In genomic region chr3:125220681-125221429, GRCh38 we compare ENCODE assay signal across 19 cellular contexts. TPM values are rescaled to one million over a fixed set of nuclear protein-coding genes. Genes with fewer than 3 reads are reported as not detected.
DNase-seq lines count a peak whose midpoint lies in the region; ATAC-seq lines count a peak whose summit lies in the region.
"Had no signal": no experiment of that assay in that cellular context is flagged by ENCODE, and none has a peak within 500 bp of the region (broad histone marks: within the 10 kb centered on the region; RNA-seq: fewer than 3 reads in every experiment).

No MANE protein-coding gene starts in this region.

- no peak overlapping the region for H3K4me3 Mint-ChIP-seq in activated T-helper 17 cell treated with anti-CD3 and anti-CD28 coated beads, Interleukin-2, amount 50 U/mL, for 72 hours
- H3K4me3 Mint-ChIP-seq: neural crest cell had no signal

- peak; percentile 22 for DNase-seq in AG08396 (ENCODE audit: low spot score)
- DNase-seq in ELR (ENCODE audit: low read depth) = peak; percentile 28
- DNase-seq in left kidney (ENCODE audit: low read depth, low spot score) = peak; percentile 58
- DNase-seq in SW 1271 (lab: John Stamatoyannopoulos, UW) = no peak
- no peak for DNase-seq in GDM1 (lab: John Stamatoyannopoulos, UW)
- DNase-seq: activated naive CD4-positive, alpha-beta T cell treated with Interleukin-2 at 50 U/mL for 16 hours; BE2C; effector CD8-positive, alpha-beta T cell; gastrocnemius medialis; mammary epithelial cell; NCI-H1436; NCI-H446; right cardiac atrium; stimulated activated CD8-positive, alpha-beta memory T cell treated with anti-CD3 and anti-CD28 coated beads, Interleukin-4, amount 100 ng/mL, for 48 hours; transverse colon had no signal

- peak; percentile 43 for ATAC-seq in activated T-helper 17 cell treated with anti-CD3 and anti-CD28 coated beads, Interleukin-2, amount 50 U/mL, for 72 hours (replicated peaks)
- no peak for ATAC-seq in HG03354 (IDR thresholded peaks at IDR 0.05; ENCODE audit: poor library complexity, severe bottlenecking, unreplicated experiment)
- ATAC-seq in GM18873 (IDR thresholded peaks at IDR 0.05; ENCODE audit: low FRiP score, unreplicated experiment) = no peak
- ATAC-seq: gastrocnemius medialis had no signal

- H3K9me3 Mint-ChIP-seq in activated T-helper 17 cell treated with anti-CD3 and anti-CD28 coated beads, Interleukin-2, amount 50 U/mL, for 72 hours = no peaks in the 10 kb centered on the region
- H3K9me3 Mint-ChIP-seq: neural crest cell had no signal

- H3K36me3 Mint-ChIP-seq in activated T-helper 17 cell treated with anti-CD3 and anti-CD28 coated beads, Interleukin-2, amount 50 U/mL, for 72 hours (ENCODE audit: low read depth) = no peaks in the 10 kb centered on the region

- H3K4me1 Mint-ChIP-seq in activated T-helper 17 cell treated with anti-CD3 and anti-CD28 coated beads, Interleukin-2, amount 50 U/mL, for 72 hours = peaks cover 4% of the 10 kb centered on the region
- H3K4me1 Mint-ChIP-seq: neural crest cell had no signal

- H3K27ac Mint-ChIP-seq in activated T-helper 17 cell treated with anti-CD3 and anti-CD28 coated beads, Interleukin-2, amount 50 U/mL, for 72 hours = no peak overlapping the region

- H3K27me3 Mint-ChIP-seq in activated T-helper 17 cell treated with anti-CD3 and anti-CD28 coated beads, Interleukin-2, amount 50 U/mL, for 72 hours = no peaks in the 10 kb centered on the region

RNA-seq across cellular contexts. Expression of gene SLC12A8, which starts 8.3 kb away (rescaled TPM):
- total RNA-seq in activated T-helper 17 cell treated with anti-CD3 and anti-CD28 coated beads, Interleukin-2, amount 50 U/mL, for 72 hours = 1 to 10 TPM in 1 of 2 donors, under 1 TPM in 1; 0.53 to 1.5 TPM

Comparison
In these comparisons a context has a peak if more than half of its experiments do, and no peak if none do; other contexts are left out.
1. DNase-seq: peak in AG08396 (single experiment), ELR (single experiment) and left kidney (single experiment); none in SW 1271 (0 of 2) and GDM1 (single experiment).